ENCODE assay signal across 20 cellular contexts in the genomic region with DNA sequence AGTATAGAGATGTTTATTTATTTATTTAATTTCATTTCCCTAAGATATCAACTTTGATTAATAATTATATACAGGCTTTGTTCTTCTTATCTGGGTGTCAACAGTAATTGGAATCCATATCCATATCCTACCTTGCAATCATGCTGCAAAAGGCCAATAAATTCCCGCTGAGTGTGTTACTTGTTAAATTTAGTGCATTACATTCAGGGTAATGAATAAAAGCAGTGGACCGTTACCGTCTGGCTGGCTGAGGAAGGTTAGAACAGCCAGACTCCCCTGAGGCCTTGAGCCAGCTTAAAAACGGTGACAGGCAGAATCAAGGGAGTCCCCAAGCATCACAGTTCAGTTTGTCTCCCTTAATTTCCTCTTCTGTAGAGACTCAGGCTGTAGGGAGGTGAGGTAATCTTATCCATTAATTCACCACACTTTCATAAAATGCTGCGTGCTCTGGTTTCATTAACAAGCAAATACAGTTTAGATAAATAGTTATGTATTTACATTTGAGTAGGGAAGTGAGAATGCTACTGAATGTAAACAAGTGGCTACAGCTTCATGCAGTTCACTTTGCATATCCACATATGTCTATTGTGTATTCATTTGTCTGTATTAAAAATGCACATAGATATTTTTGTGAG.
A peak's percentile ranks its signal among the peaks of the same experiment; 100 is the strongest.
DNase-seq lines count a peak whose midpoint lies in the region; ATAC-seq and TF ChIP-seq lines count a peak whose summit lies in the region.
"Had no signal": no experiment of that assay in that cellular context is flagged by ENCODE, and none has a peak within 500 bp of the region (broad histone marks: within the 10 kb centered on the region; RNA-seq: fewer than 3 reads in every experiment).

No MANE protein-coding gene starts in this region.

- no peaks in the 10 kb centered on the region for H3K27me3 Mint-ChIP-seq in brain
- H3K27me3 Mint-ChIP-seq: activated naive CD8-positive, alpha-beta T cell treated with anti-CD3 and anti-CD28 coated beads, Interleukin-2, amount 10 ng/mL, durations not matched to agents 7 days and 5 days had no signal

- peak overlapping the region in 4 of 5 experiments; percentile 4 to 79 (median 61) for H3K4me3 Mint-ChIP-seq in brain
- H3K4me3 Mint-ChIP-seq: activated naive CD8-positive, alpha-beta T cell treated with anti-CD3 and anti-CD28 coated beads, Interleukin-2, amount 10 ng/mL, durations not matched to agents 7 days and 5 days; activated T-cell treated with anti-CD3 and anti-CD28 coated beads, Interleukin-2, amount 50 U/mL, for 4 hours had no signal

- TF ChIP-seq POLR2A in heart left ventricle (IDR thresholded peaks at IDR 0.05): no peak

- 38 to 47% (median 43%) methylated on average over 5 of the region's 5 CpGs for WGBS in heart left ventricle, 4 donors

- TF ChIP-seq CTCF in heart left ventricle (IDR thresholded peaks at IDR 0.05) (no peak), brain (conservative IDR thresholded peaks at IDR 0.05) (no peak)

- peaks cover 24% of the 10 kb centered on the region for H3K4me1 Mint-ChIP-seq in brain
- H3K4me1 Mint-ChIP-seq: activated naive CD8-positive, alpha-beta T cell treated with anti-CD3 and anti-CD28 coated beads, Interleukin-2, amount 10 ng/mL, durations not matched to agents 7 days and 5 days had no signal

- ATAC-seq in heart left ventricle (peak in 3 of 4 donors; percentile 36 to 51 (median 42)), HG03378 (IDR thresholded peaks at IDR 0.05; ENCODE audit: unreplicated experiment) (no peak)
- ATAC-seq: activated T-cell treated with anti-CD3 and anti-CD28 coated beads, Interleukin-2, amount 50 U/mL, for 4 hours; K562; upper lobe of right lung had no signal

- H3K9me3 Mint-ChIP-seq in brain: peaks cover 0 to 13% (median 4%) of the 10 kb centered on the region in 5 experiments

- peaks cover 0 to 12% (median 2%) of the 10 kb centered on the region in 12 donors for H3K4me1 ChIP-seq in heart left ventricle
- H3K4me1 ChIP-seq: breast epithelium, Caco-2, upper lobe of right lung had no signal

- DNase-seq in heart left ventricle (peak in 1 of 5 donors; percentile 26), cardiac septum (ENCODE audit: low spot score) (no peak), NCI-H2081 (lab: John Stamatoyannopoulos, UW) (peak; percentile 49 to 75), posterior vena cava (ENCODE audit: low spot score) (no peak), SHP77 treated with DMSO at 0.1 percent for 48 hours (lab: John Stamatoyannopoulos, UW) (no peak)
- no peak for DNase-seq in activated effector memory CD4-positive, alpha-beta T cell treated with Interleukin-2 at 50 U/mL for 16 hours
- DNase-seq: activated CD4-positive, alpha-beta T cell treated with anti-CD3 and anti-CD28 coated beads for 48 hours; activated naive CD8-positive, alpha-beta T cell treated with anti-CD3 and anti-CD28 coated beads, Interleukin-2, amount 10 ng/mL, durations not matched to agents 7 days and 5 days; activated T-cell treated with anti-CD3 and anti-CD28 coated beads, Interleukin-2, amount 50 U/mL, for 4 hours; Caco-2; kidney; NCI-H1694 treated with DMSO at 0.1 percent for 48 hours; posterior cingulate gyrus; stimulated activated CD4-positive, alpha-beta T cell treated with anti-CD3 and anti-CD28 coated beads, Interleukin-12 subunit alpha, Interleukin-12 subunit beta, amount 100 ng/mL, for 4 hours; stimulated activated naive CD4-positive, alpha-beta T cell treated with Interleukin-2 at 50 U/mL for 16 hours; upper lobe of right lung had no signal

- intact Hi-C loops in heart left ventricle (cut with DNase I): no loop called here
- intact Hi-C loops in cardiac septum (cut with DNase I): no loop called here
- intact Hi-C loops in posterior vena cava (cut with DNase I): loop anchor here in 1 of 2 donors (5.0 kb wide), 1 partner anchor 487 kb away; no protein-coding TSS in a partner anchor

- H3K36me3 Mint-ChIP-seq in brain: peaks cover 33% of the 10 kb centered on the region
- H3K36me3 Mint-ChIP-seq: activated naive CD8-positive, alpha-beta T cell treated with anti-CD3 and anti-CD28 coated beads, Interleukin-2, amount 10 ng/mL, durations not matched to agents 7 days and 5 days had no signal

- H3K9me3 ChIP-seq in heart left ventricle: peaks cover 0 to 3% (median 0%) of the 10 kb centered on the region in 12 donors
- H3K9me3 ChIP-seq: breast epithelium, Caco-2, upper lobe of right lung had no signal

- H3K27ac Mint-ChIP-seq in brain: peak overlapping the region; percentile 39 to 95 (median 75)
- H3K27ac Mint-ChIP-seq: activated naive CD8-positive, alpha-beta T cell treated with anti-CD3 and anti-CD28 coated beads, Interleukin-2, amount 10 ng/mL, durations not matched to agents 7 days and 5 days had no signal

- peaks cover 0 to 25% (median 0%) of the 10 kb centered on the region in 9 donors for H3K36me3 ChIP-seq in heart left ventricle
- H3K36me3 ChIP-seq: breast epithelium, upper lobe of right lung had no signal

- no peaks in the 10 kb centered on the region for H3K27me3 ChIP-seq in heart left ventricle
- H3K27me3 ChIP-seq: breast epithelium, upper lobe of right lung had no signal

- no peak overlapping the region for H3K27ac ChIP-seq in heart left ventricle
- H3K27ac ChIP-seq: breast epithelium, upper lobe of right lung had no signal

- H3K4me3 ChIP-seq in heart left ventricle: no peak overlapping the region
- H3K4me3 ChIP-seq: breast epithelium, K562, upper lobe of right lung had no signal

Comparison
In these comparisons a context has a peak if more than half of its experiments do, and no peak if none do; other contexts are left out.
1. DNase-seq: peak in NCI-H2081 (2 of 2); none in cardiac septum (single experiment), posterior vena cava (single experiment), SHP77 treated with DMSO at 0.1 percent for 48 hours (single experiment) and activated effector memory CD4-positive, alpha-beta T cell treated with Interleukin-2 at 50 U/mL for 16 hours (single experiment).